ENCODE assay signal across 1 cellular context in the genomic region with DNA sequence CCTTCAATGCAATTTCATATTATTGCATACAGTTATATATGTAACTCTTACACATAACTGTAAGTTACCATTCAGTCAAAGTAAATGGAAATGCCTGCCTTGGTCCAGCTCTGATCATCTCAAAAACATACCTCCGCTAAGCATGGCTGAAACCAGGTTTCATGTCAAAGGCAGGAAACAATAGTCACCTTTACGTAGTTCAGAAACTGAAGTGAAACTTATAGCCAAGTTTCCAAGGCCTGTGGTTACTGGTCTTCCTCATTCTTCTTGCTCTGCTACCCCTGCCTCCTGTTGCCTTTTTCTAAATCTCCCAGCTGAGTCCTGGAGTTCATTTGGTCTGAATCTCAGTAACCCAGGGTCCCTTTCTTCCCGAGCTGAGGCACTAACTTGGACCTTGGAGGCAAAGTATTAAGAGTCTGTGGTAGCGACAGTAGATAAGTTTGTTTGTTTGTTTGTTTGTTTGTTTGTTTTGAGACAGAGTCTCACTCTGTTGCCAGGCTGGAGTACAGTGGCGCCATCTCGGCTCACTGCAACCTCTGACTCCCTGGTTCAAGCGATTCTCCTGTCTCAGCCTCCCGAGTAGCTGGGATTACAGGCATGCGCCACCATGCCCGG.
A peak's percentile ranks its signal among the peaks of the same experiment; 100 is the strongest.
TF ChIP-seq lines count a peak whose summit lies in the region.

No MANE protein-coding gene starts in this region.

TF ChIP-seq in GM12878, 131 proteins besides CTCF, POLR2A, EP300 and RAD21 (continued from another document and continues in another):
- TF ChIP-seq ZBTB40 (IDR thresholded peaks at IDR 0.05; ENCODE audit: borderline replicate concordance) (no peak), PAX5 (IDR thresholded peaks at IDR 0.05; ENCODE audit: borderline replicate concordance, low read depth, low read length) (peak; percentile 98), BCL3 (IDR thresholded peaks at IDR 0.05; ENCODE audit: borderline replicate concordance, insufficient read depth, low read depth, low read length, poor library complexity, severe bottlenecking) (peak; percentile 75), SP1 (IDR thresholded peaks at IDR 0.05; ENCODE audit: low read depth, low read length) (peak; percentile 78), FOS (IDR thresholded peaks at IDR 0.05; ENCODE audit: borderline replicate concordance, extremely low read depth, insufficient read length) (no peak), MYC (IDR thresholded peaks at IDR 0.05; ENCODE audit: insufficient read depth, insufficient read length, insufficient replicate concordance, low read length, severe bottlenecking) (no peak), E4F1 (IDR thresholded peaks at IDR 0.05; ENCODE audit: borderline replicate concordance, partially characterized antibody) (no peak), HDAC6 (IDR thresholded peaks at IDR 0.05; ENCODE audit: unreplicated experiment) (no peak), ESRRA (IDR thresholded peaks at IDR 0.05; ENCODE audit: low read length) (no peak), SIX5 (IDR thresholded peaks at IDR 0.05; ENCODE audit: low read depth, low read length, severe bottlenecking) (no peak), NRF1 (conservative IDR thresholded peaks at IDR 0.05; ENCODE audit: low read depth, low read length) (no peak), SKIL (IDR thresholded peaks at IDR 0.05; ENCODE audit: low read depth, poor library complexity, severe bottlenecking) (peak; percentile 91), NBN (IDR thresholded peaks at IDR 0.05) (0 out of 2 replicates have a peak, but pooled peaks have one; percentile 70), MEF2B (IDR thresholded peaks at IDR 0.05; ENCODE audit: partially characterized antibody, poor library complexity, severe bottlenecking) (peak; percentile 68), ZBED1 (IDR thresholded peaks at IDR 0.05; ENCODE audit: borderline replicate concordance) (peak; percentile 87; the same call in 1 of the 2 replicates), SIN3A (IDR thresholded peaks at IDR 0.05; ENCODE audit: low read depth, low read length) (no peak), MTA3 (IDR thresholded peaks at IDR 0.05; ENCODE audit: borderline replicate concordance, low read length) (peak; percentile 91; the same call in 1 of the 2 replicates), YY1 (IDR thresholded peaks at IDR 0.05; ENCODE audit: low read depth, low read length) (0 out of 2 replicates have a peak, but pooled peaks have one; percentile 53), CREM (IDR thresholded peaks at IDR 0.05; ENCODE audit: low read depth) (peak; percentile 96), ZNF24 (IDR thresholded peaks at IDR 0.05) (peak; percentile 67; the same call in 1 of the 2 replicates), FOXM1 (IDR thresholded peaks at IDR 0.05; ENCODE audit: low read depth, low read length) (peak; percentile 96), TCF7 (IDR thresholded peaks at IDR 0.05; ENCODE audit: borderline replicate concordance) (peak; percentile 67; the same call in 1 of the 2 replicates), BHLHE40 (IDR thresholded peaks at IDR 0.05; ENCODE audit: borderline replicate concordance in 1 of 2, low read depth in 2 of 2, low read length in 1 of 2) (peak in 1 of 2 experiments; percentile 56; a peak in 1 of 4 replicates), SUPT20H (IDR thresholded peaks at IDR 0.05; ENCODE audit: borderline replicate concordance, control insufficient read depth, low read depth, low read length) (no peak), PML (IDR thresholded peaks at IDR 0.05; ENCODE audit: low read length) (peak; percentile 74; the same call in 1 of the 2 replicates), TAF1 (IDR thresholded peaks at IDR 0.05; ENCODE audit: borderline replicate concordance, low read depth, low read length) (0 out of 2 replicates have a peak, but pooled peaks have one; percentile 11), CUX1 (IDR thresholded peaks at IDR 0.05; ENCODE audit: insufficient replicate concordance, low read depth, low read length) (no peak), USF1 (IDR thresholded peaks at IDR 0.05; ENCODE audit: borderline replicate concordance, extremely low read length, insufficient read depth, low read depth, low read length) (no peak), CHD2 (IDR thresholded peaks at IDR 0.05; ENCODE audit: borderline replicate concordance, low read depth, low read length) (peak; percentile 78; the same call in 1 of the 2 replicates), POLR2AphosphoS5 (IDR thresholded peaks at IDR 0.05; ENCODE audit: low read length) (peak; percentile 52), SREBF2 (IDR thresholded peaks at IDR 0.05; ENCODE audit: low read length) (no peak)
- TF ChIP-seq, protein P1, sequence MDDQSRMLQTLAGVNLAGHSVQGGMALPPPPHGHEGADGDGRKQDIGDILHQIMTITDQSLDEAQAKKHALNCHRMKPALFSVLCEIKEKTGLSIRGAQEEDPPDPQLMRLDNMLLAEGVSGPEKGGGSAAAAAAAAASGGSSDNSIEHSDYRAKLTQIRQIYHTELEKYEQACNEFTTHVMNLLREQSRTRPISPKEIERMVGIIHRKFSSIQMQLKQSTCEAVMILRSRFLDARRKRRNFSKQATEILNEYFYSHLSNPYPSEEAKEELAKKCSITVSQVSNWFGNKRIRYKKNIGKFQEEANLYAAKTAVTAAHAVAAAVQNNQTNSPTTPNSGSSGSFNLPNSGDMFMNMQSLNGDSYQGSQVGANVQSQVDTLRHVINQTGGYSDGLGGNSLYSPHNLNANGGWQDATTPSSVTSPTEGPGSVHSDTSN (IDR thresholded peaks at IDR 0.05; ENCODE audit: insufficient replicate concordance, low read depth, low read length): no peak
- TF ChIP-seq, protein P2, sequence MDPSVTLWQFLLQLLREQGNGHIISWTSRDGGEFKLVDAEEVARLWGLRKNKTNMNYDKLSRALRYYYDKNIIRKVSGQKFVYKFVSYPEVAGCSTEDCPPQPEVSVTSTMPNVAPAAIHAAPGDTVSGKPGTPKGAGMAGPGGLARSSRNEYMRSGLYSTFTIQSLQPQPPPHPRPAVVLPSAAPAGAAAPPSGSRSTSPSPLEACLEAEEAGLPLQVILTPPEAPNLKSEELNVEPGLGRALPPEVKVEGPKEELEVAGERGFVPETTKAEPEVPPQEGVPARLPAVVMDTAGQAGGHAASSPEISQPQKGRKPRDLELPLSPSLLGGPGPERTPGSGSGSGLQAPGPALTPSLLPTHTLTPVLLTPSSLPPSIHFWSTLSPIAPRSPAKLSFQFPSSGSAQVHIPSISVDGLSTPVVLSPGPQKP (IDR thresholded peaks at IDR 0.05; ENCODE audit: low read depth, low read length): no peak
